ENCODE assay signal across 13 cellular contexts in genomic region chr4:114015444-114015899, GRCh38. TPM values are rescaled to one million over a fixed set of nuclear protein-coding genes. Genes with fewer than 3 reads are reported as not detected.
DNase-seq lines count a peak whose midpoint lies in the region; ATAC-seq and TF ChIP-seq lines count a peak whose summit lies in the region.
"Had no signal": no experiment of that assay in that cellular context is flagged by ENCODE, and none has a peak within 500 bp of the region (broad histone marks: within the 10 kb centered on the region; RNA-seq: fewer than 3 reads in every experiment).

No MANE protein-coding gene starts in this region.

- DNase-seq in EH (ENCODE audit: low read depth) = peak; percentile 100
- DNase-seq in NCI-H226 = peak; percentile 97
- DNase-seq in choroid plexus epithelial cell (ENCODE audit: low read depth) = peak; percentile 96
- DNase-seq in omental fat pad (ENCODE audit: low spot score) = no peak
- no peak for DNase-seq in activated CD4-positive, alpha-beta memory T cell treated with anti-CD3 and anti-CD28 coated beads, Interleukin-2, amount 10 ng/mL, durations not matched to agents 7 days and 5 days
- DNase-seq in stimulated activated naive B cell treated with anti-CD40 and anti-IgM and Interleukin-4, amounts not matched to agents 10 μg/mL and 1 μg/mL and 100 μg/mL, for 72 hours = no peak
- no peak for DNase-seq in activated CD4-positive, CD25-positive, alpha-beta regulatory T cell (lab: John Stamatoyannopoulos, UW)
- DNase-seq: GF-D8, small intestine had no signal

- peaks cover 2% of the 10 kb centered on the region for H3K9me3 Mint-ChIP-seq in activated CD4-positive, alpha-beta memory T cell treated with anti-CD3 and anti-CD28 coated beads, Interleukin-2, amount 10 ng/mL, durations not matched to agents 7 days and 5 days
- peaks cover 5 to 6% of the 10 kb centered on the region in 2 donors for H3K9me3 Mint-ChIP-seq in stimulated activated naive B cell treated with anti-CD40 and anti-IgM and Interleukin-4, amounts not matched to agents 10 μg/mL and 1 μg/mL and 100 μg/mL, for 72 hours

- POLR2A ChIA-PET in activated CD4-positive, alpha-beta memory T cell treated with anti-CD3 and anti-CD28 coated beads, Interleukin-2, amount 10 ng/mL, durations not matched to agents 7 days and 5 days (lab: Charles Lee) = no interaction called here

- no peaks in the 10 kb centered on the region for H3K27me3 Mint-ChIP-seq in activated CD4-positive, alpha-beta memory T cell treated with anti-CD3 and anti-CD28 coated beads, Interleukin-2, amount 10 ng/mL, durations not matched to agents 7 days and 5 days
- peaks cover 6 to 11% of the 10 kb centered on the region in 2 donors for H3K27me3 Mint-ChIP-seq in stimulated activated naive B cell treated with anti-CD40 and anti-IgM and Interleukin-4, amounts not matched to agents 10 μg/mL and 1 μg/mL and 100 μg/mL, for 72 hours

- no peaks in the 10 kb centered on the region for H3K36me3 Mint-ChIP-seq in activated CD4-positive, alpha-beta memory T cell treated with anti-CD3 and anti-CD28 coated beads, Interleukin-2, amount 10 ng/mL, durations not matched to agents 7 days and 5 days (ENCODE audit: low read depth)
- no peaks in the 10 kb centered on the region for H3K36me3 Mint-ChIP-seq in stimulated activated naive B cell treated with anti-CD40 and anti-IgM and Interleukin-4, amounts not matched to agents 10 μg/mL and 1 μg/mL and 100 μg/mL, for 72 hours
- H3K36me3 Mint-ChIP-seq: activated naive CD4-positive, alpha-beta T cell treated with anti-CD3 and anti-CD28 coated beads, Interleukin-2, amount 50 U/mL, for 24 hours; stimulated activated effector memory CD8-positive, alpha-beta T cell treated with anti-CD3 and anti-CD28 coated beads, Interleukin-12 subunit alpha, Interleukin-12 subunit beta, amount 100 ng/mL, for 72 hours had no signal

- H3K4me3 Mint-ChIP-seq in activated CD4-positive, alpha-beta memory T cell treated with anti-CD3 and anti-CD28 coated beads, Interleukin-2, amount 10 ng/mL, durations not matched to agents 7 days and 5 days = no peak overlapping the region
- no peak overlapping the region for H3K4me3 Mint-ChIP-seq in stimulated activated naive B cell treated with anti-CD40 and anti-IgM and Interleukin-4, amounts not matched to agents 10 μg/mL and 1 μg/mL and 100 μg/mL, for 72 hours
- H3K4me3 Mint-ChIP-seq: activated naive CD4-positive, alpha-beta T cell treated with anti-CD3 and anti-CD28 coated beads, Interleukin-2, amount 50 U/mL, for 24 hours; mesothelial cell of epicardium; stimulated activated effector memory CD8-positive, alpha-beta T cell treated with anti-CD3 and anti-CD28 coated beads, Interleukin-12 subunit alpha, Interleukin-12 subunit beta, amount 100 ng/mL, for 72 hours had no signal

- no peak overlapping the region for H3K27ac Mint-ChIP-seq in activated CD4-positive, alpha-beta memory T cell treated with anti-CD3 and anti-CD28 coated beads, Interleukin-2, amount 10 ng/mL, durations not matched to agents 7 days and 5 days
- H3K27ac Mint-ChIP-seq in stimulated activated naive B cell treated with anti-CD40 and anti-IgM and Interleukin-4, amounts not matched to agents 10 μg/mL and 1 μg/mL and 100 μg/mL, for 72 hours = no peak overlapping the region
- H3K27ac Mint-ChIP-seq: activated naive CD4-positive, alpha-beta T cell treated with anti-CD3 and anti-CD28 coated beads, Interleukin-2, amount 50 U/mL, for 24 hours; mesothelial cell of epicardium; stimulated activated effector memory CD8-positive, alpha-beta T cell treated with anti-CD3 and anti-CD28 coated beads, Interleukin-12 subunit alpha, Interleukin-12 subunit beta, amount 100 ng/mL, for 72 hours had no signal

- ATAC-seq in omental fat pad (ENCODE audit: low FRiP score) (peak; percentile 59), GM21423 (IDR thresholded peaks at IDR 0.05; ENCODE audit: unreplicated experiment) (no peak)
- no peak for ATAC-seq in stimulated activated naive B cell treated with anti-CD40 and anti-IgM and Interleukin-4, amounts not matched to agents 10 μg/mL and 1 μg/mL and 100 μg/mL, for 72 hours (replicated peaks)
- ATAC-seq: stimulated activated effector memory CD8-positive, alpha-beta T cell treated with anti-CD3 and anti-CD28 coated beads, Interleukin-12 subunit alpha, Interleukin-12 subunit beta, amount 100 ng/mL, for 72 hours had no signal

- CTCF ChIA-PET in activated CD4-positive, alpha-beta memory T cell treated with anti-CD3 and anti-CD28 coated beads, Interleukin-2, amount 10 ng/mL, durations not matched to agents 7 days and 5 days (lab: Charles Lee) = no interaction called here

- no peak overlapping the region for H3K4me3 ChIP-seq in choroid plexus epithelial cell (ENCODE audit: low read depth, low read length)

- TF ChIP-seq CTCF in choroid plexus epithelial cell (conservative IDR thresholded peaks at IDR 0.05; ENCODE audit: low read depth, low read length) (no peak), omental fat pad (IDR thresholded peaks at IDR 0.05) (no peak)

- peaks cover 2% of the 10 kb centered on the region for H3K4me1 Mint-ChIP-seq in activated CD4-positive, alpha-beta memory T cell treated with anti-CD3 and anti-CD28 coated beads, Interleukin-2, amount 10 ng/mL, durations not matched to agents 7 days and 5 days
- no peaks in the 10 kb centered on the region for H3K4me1 Mint-ChIP-seq in stimulated activated naive B cell treated with anti-CD40 and anti-IgM and Interleukin-4, amounts not matched to agents 10 μg/mL and 1 μg/mL and 100 μg/mL, for 72 hours
- H3K4me1 Mint-ChIP-seq: activated naive CD4-positive, alpha-beta T cell treated with anti-CD3 and anti-CD28 coated beads, Interleukin-2, amount 50 U/mL, for 24 hours; stimulated activated effector memory CD8-positive, alpha-beta T cell treated with anti-CD3 and anti-CD28 coated beads, Interleukin-12 subunit alpha, Interleukin-12 subunit beta, amount 100 ng/mL, for 72 hours had no signal

RNA-seq across cellular contexts. Expression of gene ARSJ, which starts 36.0 kb away (rescaled TPM):
- total RNA-seq in omental fat pad = 10 to 100 TPM in 1 of 4 donors, 1 to 10 TPM in 3; 3.8 to 21.5 (median 7.8) TPM
- not detected for total RNA-seq in activated CD4-positive, alpha-beta memory T cell treated with anti-CD3 and anti-CD28 coated beads, Interleukin-2, amount 10 ng/mL, durations not matched to agents 7 days and 5 days

Comparison
In these comparisons a context has a peak if more than half of its experiments do, and no peak if none do; other contexts are left out.
1. DNase-seq: peak in EH (single experiment), NCI-H226 (single experiment) and choroid plexus epithelial cell (single experiment); none in omental fat pad (single experiment), activated CD4-positive, alpha-beta memory T cell treated with anti-CD3 and anti-CD28 coated beads, Interleukin-2, amount 10 ng/mL, durations not matched to agents 7 days and 5 days (single experiment), stimulated activated naive B cell treated with anti-CD40 and anti-IgM and Interleukin-4, amounts not matched to agents 10 μg/mL and 1 μg/mL and 100 μg/mL, for 72 hours (single experiment) and activated CD4-positive, CD25-positive, alpha-beta regulatory T cell (0 of 4).
2. RNA of gene ARSJ, which starts 36.0 kb away (total RNA-seq): 3.8 to 21.5 TPM in omental fat pad; not detected in activated CD4-positive, alpha-beta memory T cell treated with anti-CD3 and anti-CD28 coated beads, Interleukin-2, amount 10 ng/mL, durations not matched to agents 7 days and 5 days; every median in the first group is over 4 times any median in the second.